ENCODE assay signal across 7 cellular contexts in the genomic region with DNA sequence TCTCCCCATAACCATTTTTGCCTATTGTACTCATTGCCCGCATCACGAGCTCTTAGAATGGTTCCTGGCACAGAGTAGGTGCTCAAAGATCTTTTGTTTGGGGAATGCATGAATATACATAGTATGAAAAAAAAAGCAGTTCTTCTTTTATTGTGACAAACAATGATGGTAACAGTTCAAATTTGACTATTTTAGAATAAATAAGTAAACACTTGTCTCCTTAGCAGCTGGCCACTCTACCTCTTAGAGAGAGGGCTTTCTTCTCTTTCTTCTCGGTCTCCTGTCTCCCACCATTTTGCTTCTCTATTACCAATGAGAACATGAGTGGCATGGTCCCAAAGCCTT. TPM values are rescaled to one million over a fixed set of nuclear protein-coding genes. Genes with fewer than 3 reads are reported as not detected.
A peak's percentile ranks its signal among the peaks of the same experiment; 100 is the strongest.
DNase-seq lines count a peak whose midpoint lies in the region; ATAC-seq lines count a peak whose summit lies in the region.

No MANE protein-coding gene starts in this region.

- ATAC-seq in GM18873 (IDR thresholded peaks at IDR 0.05; ENCODE audit: low FRiP score, unreplicated experiment) (peak; percentile 2), HG02870 (IDR thresholded peaks at IDR 0.05; ENCODE audit: unreplicated experiment) (peak; percentile 3), left colon (peak; percentile 4), HG03565 (IDR thresholded peaks at IDR 0.05; ENCODE audit: unreplicated experiment) (no peak)

- no peaks in the 10 kb centered on the region for H3K9me3 Mint-ChIP-seq in activated CD4-positive, alpha-beta memory T cell treated with anti-CD3 and anti-CD28 coated beads, Interleukin-2, amount 10 ng/mL, durations not matched to agents 7 days and 5 days

- CTCF ChIA-PET in activated CD4-positive, alpha-beta memory T cell treated with anti-CD3 and anti-CD28 coated beads, Interleukin-2, amount 10 ng/mL, durations not matched to agents 7 days and 5 days (lab: Charles Lee): no interaction called here

- H3K4me1 Mint-ChIP-seq in activated CD4-positive, alpha-beta memory T cell treated with anti-CD3 and anti-CD28 coated beads, Interleukin-2, amount 10 ng/mL, durations not matched to agents 7 days and 5 days: peaks cover 35% of the 10 kb centered on the region

- DNase-seq in activated CD4-positive, alpha-beta memory T cell treated with anti-CD3 and anti-CD28 coated beads, Interleukin-2, amount 10 ng/mL, durations not matched to agents 7 days and 5 days: no peak
- DNase-seq in left colon (no peak), NCI-H2196 (lab: John Stamatoyannopoulos, UW; ENCODE audit: unreplicated experiment) (no peak)

- H3K27ac ChIP-seq in temporal lobe (ENCODE audit: low read depth, low read length): peak overlapping the region; percentile 71

- POLR2A ChIA-PET in activated CD4-positive, alpha-beta memory T cell treated with anti-CD3 and anti-CD28 coated beads, Interleukin-2, amount 10 ng/mL, durations not matched to agents 7 days and 5 days (lab: Charles Lee): interaction anchor here (1.0 to 3.0 kb wide), 6 partner anchors 29 to 369 kb away, joined by 3 to 14 read pairs (median 3); a partner anchor contains a TSS

- peaks cover 4% of the 10 kb centered on the region for H3K36me3 Mint-ChIP-seq in activated CD4-positive, alpha-beta memory T cell treated with anti-CD3 and anti-CD28 coated beads, Interleukin-2, amount 10 ng/mL, durations not matched to agents 7 days and 5 days (ENCODE audit: low read depth)

- H3K27me3 Mint-ChIP-seq in activated CD4-positive, alpha-beta memory T cell treated with anti-CD3 and anti-CD28 coated beads, Interleukin-2, amount 10 ng/mL, durations not matched to agents 7 days and 5 days: peaks cover 22% of the 10 kb centered on the region

- intact Hi-C loops in left colon (cut with DNase I, micrococcal nuclease): no loop called here

- H3K4me3 Mint-ChIP-seq in activated CD4-positive, alpha-beta memory T cell treated with anti-CD3 and anti-CD28 coated beads, Interleukin-2, amount 10 ng/mL, durations not matched to agents 7 days and 5 days: peak overlapping the region; percentile 71

- H3K27ac Mint-ChIP-seq in activated CD4-positive, alpha-beta memory T cell treated with anti-CD3 and anti-CD28 coated beads, Interleukin-2, amount 10 ng/mL, durations not matched to agents 7 days and 5 days: no peak overlapping the region

RNA-seq across cellular contexts. Expression of a gene that starts 0.7 kb away (rescaled TPM):
- total RNA-seq in activated CD4-positive, alpha-beta memory T cell treated with anti-CD3 and anti-CD28 coated beads, Interleukin-2, amount 10 ng/mL, durations not matched to agents 7 days and 5 days: 10 to 100 TPM; 31.0 to 33.6 TPM
- total RNA-seq in left colon: 1 to 10 TPM; 2.6 to 4.9 TPM
- total RNA-seq in temporal lobe: 289 TPM

Comparison
In these comparisons a context has a peak if more than half of its experiments do, and no peak if none do; other contexts are left out.
1. RNA of a gene that starts 0.7 kb away (total RNA-seq): 289 TPM in temporal lobe (single experiment) and 31.0 to 33.6 TPM in activated CD4-positive, alpha-beta memory T cell treated with anti-CD3 and anti-CD28 coated beads, Interleukin-2, amount 10 ng/mL, durations not matched to agents 7 days and 5 days; 2.6 to 4.9 TPM in left colon; every median in the first group is over 4 times any median in the second.